ENCODE assay signal across 8 cellular contexts in the genomic region with DNA sequence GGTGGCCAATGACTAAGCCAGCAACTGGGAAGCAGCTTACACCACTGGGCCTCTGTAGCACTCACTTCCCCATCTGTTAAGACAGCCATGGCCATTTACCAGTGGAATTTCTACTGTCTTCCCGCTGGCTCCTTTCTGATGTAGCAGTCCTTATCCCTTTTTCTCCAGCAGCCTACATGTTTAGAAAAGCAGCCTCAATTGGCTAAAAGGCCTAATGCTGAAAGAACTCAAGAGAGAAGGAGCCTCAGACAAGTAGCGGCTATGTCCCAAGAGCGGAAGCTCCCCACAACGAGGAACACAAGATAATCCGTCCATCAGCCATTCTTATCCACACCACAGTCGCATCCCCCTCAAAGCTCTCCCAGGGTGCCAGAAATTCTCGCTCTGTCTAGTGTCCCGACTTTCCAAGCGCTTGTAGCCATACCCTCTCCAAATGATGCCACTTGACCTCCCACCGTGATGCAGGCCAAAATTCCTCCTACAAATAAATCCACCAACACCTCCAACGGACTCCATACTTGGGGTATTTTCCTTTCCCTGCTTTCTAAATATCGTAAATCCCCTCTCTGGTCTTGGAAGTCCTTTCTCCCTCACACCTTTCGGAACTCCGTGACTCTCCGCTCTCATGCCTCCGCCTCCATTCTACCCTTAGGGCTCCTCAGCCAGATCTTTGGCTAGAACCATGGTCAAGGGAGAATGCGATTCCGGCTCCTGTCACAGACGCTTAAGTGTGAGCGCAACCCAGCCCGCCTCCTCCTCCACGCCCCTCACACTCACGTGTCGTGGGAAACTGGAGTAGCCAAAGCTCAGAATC. TPM values are rescaled to one million over a fixed set of nuclear protein-coding genes. Genes with fewer than 3 reads are reported as not detected.
DNase-seq lines count a peak whose midpoint lies in the region; ATAC-seq, FAIRE-seq and TF ChIP-seq lines count a peak whose summit lies in the region.

No MANE protein-coding gene starts in this region.

- ATAC-seq in GM18520 (IDR thresholded peaks at IDR 0.05; ENCODE audit: unreplicated experiment) = peak; percentile 8
- ATAC-seq in HG03025 (IDR thresholded peaks at IDR 0.05; ENCODE audit: low FRiP score, unreplicated experiment) = peak; percentile 40
- peak; percentile 61 for ATAC-seq in GM12878

- FAIRE-seq in GM12878 (lab: Jason Lieb, UNC) = no peak

- peak overlapping the region; percentile 74 for H3K9ac ChIP-seq in GM12878 (ENCODE audit: control insufficient read depth, insufficient read depth, low read length)
- peak overlapping the region; percentile 77 to 94 (median 90) for H3K9ac ChIP-seq in skeletal muscle tissue (ENCODE audit: low read depth in 1 of 3, low read length in 3 of 3)

- H2AFZ ChIP-seq in GM12878 (ENCODE audit: control insufficient read depth, low read depth, low read length) = peak overlapping the region; percentile 91

- 2% methylated on average over 24 of the region's 24 CpGs for WGBS in GM12878 (ENCODE audit: insufficient coverage, insufficient replicate concordance, low lambda C conversion rate, missing lambda C conversion rate)

- TF ChIP-seq RAD21 in GM12878 (IDR thresholded peaks at IDR 0.05; ENCODE audit: insufficient read depth, low read depth, low read length) = no peak

- RAD21 ChIA-PET in GM12878 (lab: Charles Lee; ENCODE audit: unreplicated experiment) = interaction anchor here (0.8 to 3.3 kb wide), 10 partner anchors 34 to 405 kb away, joined by 3 to 23 read pairs (median 6); a partner anchor contains a TSS

- H3K79me2 ChIP-seq in GM12878 (ENCODE audit: control insufficient read depth, insufficient read depth, low read length) = peaks cover 39% of the 10 kb centered on the region

- SMC1A ChIA-PET in GM12878 (lab: Charles Lee; ENCODE audit: uncharacterized antibody, unreplicated experiment) = interaction anchor here (1.2 to 3.8 kb wide), 6 partner anchors 35 to 89 kb away, joined by 3 to 36 read pairs (median 6); a partner anchor contains a TSS

- DNase-seq in BJ (ENCODE audit: low read depth) (peak; percentile 2), NOMO-1 treated with DMSO at 0.1 percent for 48 hours (lab: John Stamatoyannopoulos, UW; ENCODE audit: unreplicated experiment) (peak; percentile 72), GM12878 (ENCODE audit: low read depth, low spot score) (no peak)
- DNase-seq in stimulated activated CD4-positive, alpha-beta T cell treated with anti-CD3 and anti-CD28 coated beads, Interleukin-1b, Interleukin-23, amount 100 ng/mL, for 48 hours = no peak

- no peaks in the 10 kb centered on the region for H3K27me3 ChIP-seq in BJ (ENCODE audit: control insufficient read depth, insufficient read depth, low read length)
- H3K27me3 ChIP-seq in GM12878 (replicated peaks in 1 of 2; ENCODE audit: control insufficient read depth in 2 of 2, insufficient read depth in 2 of 2, low read length in 1 of 2) = no peaks in the 10 kb centered on the region
- H3K27me3 ChIP-seq in skeletal muscle tissue (ENCODE audit: control insufficient read depth in 3 of 3, insufficient read depth in 3 of 3, low read length in 3 of 3) = no peaks in the 10 kb centered on the region

- no peaks in the 10 kb centered on the region; the same call in 2 of the 3 replicates for H3K9me3 ChIP-seq in GM12878 (replicated peaks; ENCODE audit: control insufficient read depth, insufficient read depth, low read length)
- no peaks in the 10 kb centered on the region for H3K9me3 ChIP-seq in iPS-18c (ENCODE audit: control insufficient read depth, insufficient read depth, low read length)
- H3K9me3 ChIP-seq in skeletal muscle tissue (ENCODE audit: control insufficient read depth in 3 of 3, low read length in 3 of 3) = peaks cover 0 to 2% (median 0%) of the 10 kb centered on the region in 3 donors

- TSS peak; percentile 70 for BruUV-seq in GM12878 (replicated peaks; lab: Mats Ljungman, UMichigan)

- TF ChIP-seq CTCF in BJ (IDR thresholded peaks at IDR 0.05; ENCODE audit: insufficient read depth, low read depth, low read length) = no peak
- no peak for TF ChIP-seq CTCF in GM12878 (IDR thresholded peaks at IDR 0.05 in 2 of 3, conservative IDR thresholded peaks at IDR 0.05 in 1 of 3; ENCODE audit: control insufficient read depth in 2 of 3, extremely low read depth in 1 of 3, insufficient read depth in 1 of 3, low read depth in 3 of 3, low read length in 3 of 3)

- CTCF ChIA-PET in BJ (lab: Yijun Ruan, JAX) = interaction anchor here (0.6 to 1.4 kb wide), 5 partner anchors 36 to 385 kb away, joined by 3 read pairs; no protein-coding TSS in a partner anchor
- CTCF ChIA-PET in GM12878 (lab: Yijun Ruan, JAX) = interaction anchor here (0.6 to 3.9 kb wide), 16 partner anchors 10 to 300 kb away, joined by 3 to 30 read pairs (median 6); a partner anchor contains a TSS

- peak overlapping the region; percentile 91 for H3K4me3 ChIP-seq in BJ (ENCODE audit: low read depth, low read length)
- peak overlapping the region; percentile 86 for H3K4me3 ChIP-seq in GM12878
- peak overlapping the region; percentile 83 for H3K4me3 ChIP-seq in iPS-18c (ENCODE audit: insufficient read depth, low read depth, low read length)
- H3K4me3 ChIP-seq in skeletal muscle tissue (ENCODE audit: low read length in 3 of 3) = peak overlapping the region; percentile 69 to 99 (median 83)

- TF ChIP-seq POLR2A in GM12878 (IDR thresholded peaks at IDR 0.05; ENCODE audit: low read depth, low read length) = no peak

- no peaks in the 10 kb centered on the region for H4K20me1 ChIP-seq in GM12878 (ENCODE audit: control insufficient read depth, insufficient read depth)

- no peak for TF ChIP-seq EP300 in GM12878 (IDR thresholded peaks at IDR 0.05; ENCODE audit: borderline replicate concordance in 1 of 2, control insufficient read depth in 1 of 2, low read depth in 2 of 2, low read length in 2 of 2)

- in situ Hi-C loops in GM12878 (cut with MboI) = no loop called here

- H3K4me1 ChIP-seq in GM12878 (ENCODE audit: control insufficient read depth, insufficient read depth, low read length) (peaks cover 10% of the 10 kb centered on the region; the same call in 1 of the 2 replicates), skeletal muscle tissue (ENCODE audit: control insufficient read depth in 3 of 3, insufficient read depth in 3 of 3, low read length in 3 of 3) (peaks cover 10 to 15% (median 12%) of the 10 kb centered on the region in 3 donors)

- peak overlapping the region; percentile 61; the same call in 1 of the 2 replicates for H3K4me2 ChIP-seq in GM12878 (ENCODE audit: control insufficient read depth, insufficient read depth)

- POLR2A ChIA-PET in BJ (lab: Charles Lee) (interaction anchor here (0.6 kb wide), 1 partner anchor 1933 kb away, joined by 4 read pairs; no protein-coding TSS in a partner anchor), GM12878 (lab: Charles Lee) (interaction anchor here (0.6 to 2.4 kb wide), 8 partner anchors 11 to 321 kb away, joined by 3 to 8 read pairs (median 4); no protein-coding TSS in a partner anchor)

- peaks cover 6% of the 10 kb centered on the region for H3K36me3 ChIP-seq in BJ (ENCODE audit: control insufficient read depth, insufficient read depth, low read length)
- peaks cover 1 to 12% of the 10 kb centered on the region in 2 experiments; a peak in 2 of 4 replicates for H3K36me3 ChIP-seq in GM12878 (ENCODE audit: control insufficient read depth in 2 of 2, insufficient read depth in 2 of 2, low read length in 1 of 2)
- H3K36me3 ChIP-seq in skeletal muscle tissue (ENCODE audit: control insufficient read depth in 3 of 3, insufficient read depth in 3 of 3, low read length in 3 of 3) = peaks cover 12 to 23% (median 19%) of the 10 kb centered on the region in 3 donors

- H3K27ac ChIP-seq in GM12878 (ENCODE audit: control insufficient read depth, insufficient read depth) (peak overlapping the region; percentile 94), skeletal muscle tissue (ENCODE audit: low read depth, low read length) (peak overlapping the region; percentile 99)

- intact Hi-C loops in GM12878 (cut with micrococcal nuclease; ENCODE audit: unreplicated experiment) = no loop called here

RNA-seq across cellular contexts. Expression of a gene that starts 0.5 kb away (rescaled TPM):
- polyA plus RNA-seq in BJ (2011; rRNA removed) = 106 and 125 TPM in 2 replicates
- polyA minus RNA-seq in BJ (2011; rRNA and poly(A)+ RNA removed) = 82.1 and 133 TPM in 2 replicates
- total RNA-seq in GM12878 (2013; cell fraction: nucleolus; rRNA removed) = 166 and 176 TPM in 2 replicates
- 203 and 209 TPM in 2 replicates for total RNA-seq in GM12878 (2014; rRNA removed)
- total RNA-seq in GM12878 (2014; rRNA removed; fragmentation: Illumina TruSeq; extraction: Trizol) = 126 and 139 TPM in 2 replicates
- total RNA-seq in GM12878 (2021) = 134 and 135 TPM in 2 replicates
- polyA plus RNA-seq in GM12878 (2011; ENCODE audit: low read depth) = 70.7 TPM
- 175 and 192 TPM in 2 replicates for polyA plus RNA-seq in GM12878 (2011; rRNA removed)
- 159 and 184 TPM in 2 replicates for polyA plus RNA-seq in GM12878 (2011; cell fraction: cytosol; rRNA removed)
- polyA plus RNA-seq in GM12878 (2011; cell fraction: nucleus; rRNA removed) = 112 and 153 TPM in 2 replicates
- polyA plus RNA-seq in GM12878 (2012) = 108 and 148 TPM in 2 replicates
- 146 and 160 TPM in 2 replicates for polyA plus RNA-seq in GM12878 (2014; fragmentation: Illumina TruSeq; extraction: Trizol)
- 100 to 1,000 TPM in 1 of 2 experiments, 10 to 100 TPM in 1; 65.4 to 101 TPM for polyA plus RNA-seq in GM12878 (2014; fragmentation: Nextera tagmentation; extraction: Ambion mirVana)
- polyA plus RNA-seq in GM12878 (2014; rRNA removed) = 103 and 113 TPM in 2 replicates
- 100 to 1,000 TPM; 138 to 151 TPM for polyA plus RNA-seq in GM12878 (2016; fragmentation: Nextera tagmentation; extraction: Ambion mirVana)
- polyA minus RNA-seq in GM12878 (2011; rRNA and poly(A)+ RNA removed) = 250 and 302 TPM in 2 replicates
- polyA minus RNA-seq in GM12878 (2011; cell fraction: cytosol; rRNA and poly(A)+ RNA removed) = 74.3 and 110 TPM in 2 replicates
- 65.3 and 71.5 TPM in 2 replicates for polyA minus RNA-seq in GM12878 (2011; cell fraction: nucleus; rRNA and poly(A)+ RNA removed)
- total RNA-seq in skeletal muscle tissue = 138 TPM

RNA-seq across cellular contexts. Expression of a gene that starts 34.6 kb away (rescaled TPM):
- 20.9 and 26.7 TPM in 2 replicates for polyA plus RNA-seq in BJ (2011; rRNA removed)
- 17.8 and 25.4 TPM in 2 replicates for polyA minus RNA-seq in BJ (2011; rRNA and poly(A)+ RNA removed)
- total RNA-seq in GM12878 (2013; cell fraction: nucleolus; rRNA removed) = 47.9 and 54.4 TPM in 2 replicates
- total RNA-seq in GM12878 (2014; rRNA removed) = 1.7 and 2.0 TPM in 2 replicates
- total RNA-seq in GM12878 (2014; rRNA removed; fragmentation: Illumina TruSeq; extraction: Trizol) = 1.9 and 2.1 TPM in 2 replicates
- total RNA-seq in GM12878 (2021) = 3.1 and 5.2 TPM in 2 replicates
- polyA plus RNA-seq in GM12878 (2011; ENCODE audit: low read depth) = 3.9 TPM
- 12.9 and 16.3 TPM in 2 replicates for polyA plus RNA-seq in GM12878 (2011; rRNA removed)
- 18.6 and 19.4 TPM in 2 replicates for polyA plus RNA-seq in GM12878 (2011; cell fraction: cytosol; rRNA removed)
- 96.2 and 117 TPM in 2 replicates for polyA plus RNA-seq in GM12878 (2011; cell fraction: nucleus; rRNA removed)
- 4.9 and 5.4 TPM in 2 replicates for polyA plus RNA-seq in GM12878 (2012)
- polyA plus RNA-seq in GM12878 (2014; fragmentation: Illumina TruSeq; extraction: Trizol) = 3.6 and 4.2 TPM in 2 replicates
- polyA plus RNA-seq in GM12878 (2014; fragmentation: Nextera tagmentation; extraction: Ambion mirVana) = under 1 TPM; 0.50 to 0.64 TPM
- 2.9 and 3.6 TPM in 2 replicates for polyA plus RNA-seq in GM12878 (2014; rRNA removed)
- 1 to 10 TPM; 1.5 to 2.4 TPM for polyA plus RNA-seq in GM12878 (2016; fragmentation: Nextera tagmentation; extraction: Ambion mirVana)
- 10.8 and 12.0 TPM in 2 replicates for polyA minus RNA-seq in GM12878 (2011; rRNA and poly(A)+ RNA removed)
- polyA minus RNA-seq in GM12878 (2011; cell fraction: cytosol; rRNA and poly(A)+ RNA removed) = 7.2 and 9.0 TPM in 2 replicates
- 5.4 and 9.3 TPM in 2 replicates for polyA minus RNA-seq in GM12878 (2011; cell fraction: nucleus; rRNA and poly(A)+ RNA removed)
- 15.1 TPM for total RNA-seq in skeletal muscle tissue

RNA-seq across cellular contexts. Expression of a gene that starts 40.4 kb away (rescaled TPM):
- polyA plus RNA-seq in BJ (2011; rRNA removed) (0.43 and 0.63 TPM in 2 replicates), GM12878 (2011; rRNA removed) (5.5 and 7.3 TPM in 2 replicates), GM12878 (2014; fragmentation: Illumina TruSeq; extraction: Trizol) (3.4 and 3.7 TPM in 2 replicates), GM12878 (2014; fragmentation: Nextera tagmentation; extraction: Ambion mirVana) (1 to 10 TPM; 6.3 to 6.5 TPM), GM12878 (2014; rRNA removed) (2.4 and 2.7 TPM in 2 replicates), GM12878 (2016; fragmentation: Nextera tagmentation; extraction: Ambion mirVana) (1 to 10 TPM; 4.0 to 4.5 TPM)
- not detected in 2 replicates for polyA minus RNA-seq in BJ (2011; rRNA and poly(A)+ RNA removed)
- total RNA-seq in GM12878 (2013; cell fraction: nucleolus; rRNA removed) = 10.8 and 18.1 TPM in 2 replicates
- total RNA-seq in GM12878 (2014; rRNA removed) (3.3 and 5.2 TPM in 2 replicates), GM12878 (2014; rRNA removed; fragmentation: Illumina TruSeq; extraction: Trizol) (2.4 and 3.5 TPM in 2 replicates), GM12878 (2021) (2.1 and 2.3 TPM in 2 replicates), skeletal muscle tissue (3.7 TPM)
- polyA plus RNA-seq in GM12878 (2011; ENCODE audit: low read depth) = 2.8 TPM
- polyA plus RNA-seq in GM12878 (2011; cell fraction: cytosol; rRNA removed) = 3.9 and 4.3 TPM in 2 replicates
- polyA plus RNA-seq in GM12878 (2011; cell fraction: nucleus; rRNA removed) = 2.6 and 2.7 TPM in 2 replicates
- 1.4 and 1.8 TPM in 2 replicates for polyA plus RNA-seq in GM12878 (2012)
- 5.2 and 5.6 TPM in 2 replicates for polyA minus RNA-seq in GM12878 (2011; rRNA and poly(A)+ RNA removed)
- polyA minus RNA-seq in GM12878 (2011; cell fraction: cytosol; rRNA and poly(A)+ RNA removed) = 2.5 and 3.9 TPM in 2 replicates
- 4.2 and 5.7 TPM in 2 replicates for polyA minus RNA-seq in GM12878 (2011; cell fraction: nucleus; rRNA and poly(A)+ RNA removed)

Comparison
In these comparisons a context has a peak if more than half of its experiments do, and no peak if none do; other contexts are left out.
1. DNase-seq: peak in BJ (single experiment) and NOMO-1 treated with DMSO at 0.1 percent for 48 hours (single experiment); none in GM12878 (single experiment) and stimulated activated CD4-positive, alpha-beta T cell treated with anti-CD3 and anti-CD28 coated beads, Interleukin-1b, Interleukin-23, amount 100 ng/mL, for 48 hours (single experiment).
2. ATAC-seq: peak in every context shown above with its lines; median percentile 61 in GM12878; 40 in HG03025; 8 in GM18520.
3. Peak in every context shown above with its lines, with median percentiles within 50 percentile points of each other: H3K4me3 ChIP-seq.